11 cellular contexts compared by ENCODE assay signal in the genomic region with DNA sequence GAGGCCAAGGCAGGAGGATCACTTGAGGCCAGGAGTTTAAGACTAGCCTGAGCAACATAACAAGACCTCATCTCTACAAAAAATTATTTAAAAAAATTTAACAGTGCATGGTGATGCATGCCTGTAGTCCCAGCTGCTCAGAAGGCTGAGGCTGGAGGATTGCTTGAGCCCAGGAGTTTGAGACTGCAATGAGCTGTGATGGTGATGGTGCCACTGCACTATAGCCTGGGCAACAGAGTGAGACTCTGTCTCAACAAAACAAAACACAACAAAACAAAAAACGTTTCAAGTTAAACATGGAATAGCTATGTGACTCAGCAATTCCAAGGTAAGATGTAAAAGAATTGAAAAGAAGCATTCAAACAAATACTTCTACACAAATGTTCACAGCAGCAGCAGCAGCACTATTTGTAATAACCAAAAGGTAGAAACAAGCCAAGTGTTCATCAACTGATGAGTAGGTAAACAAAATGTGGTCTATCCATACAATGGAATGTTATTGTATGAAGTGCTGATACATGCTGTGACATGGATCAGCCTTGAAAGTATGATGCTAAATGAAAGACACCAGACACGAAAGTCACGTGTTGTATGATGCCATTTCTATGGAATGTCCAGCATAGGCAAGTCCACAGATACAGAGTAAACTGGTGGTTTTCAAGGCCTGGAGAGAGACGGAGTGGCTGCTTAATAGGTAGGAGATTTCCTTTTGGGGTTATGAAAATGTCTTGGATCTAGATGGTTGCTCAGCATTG. TPM values are rescaled to one million over a fixed set of nuclear protein-coding genes. Genes with fewer than 3 reads are reported as not detected.
A peak's percentile ranks its signal among the peaks of the same experiment; 100 is the strongest.
DNase-seq lines count a peak whose midpoint lies in the region; ATAC-seq lines count a peak whose summit lies in the region.
"Had no signal": no experiment of that assay in that cellular context is flagged by ENCODE, and none has a peak within 500 bp of the region (broad histone marks: within the 10 kb centered on the region; RNA-seq: fewer than 3 reads in every experiment).

No MANE protein-coding gene starts in this region.

- intact Hi-C loops in Right ventricle myocardium superior (cut with DNase I) = no loop called here

- DNase-seq in AG20443 (ENCODE audit: low spot score) (peak; percentile 53), NCI-H226 (peak; percentile 87), brain pericyte (ENCODE audit: low read depth, low spot score) (peak; percentile 53), kidney tubule cell (ENCODE audit: low spot score) (peak; percentile 62), Right ventricle myocardium superior (no peak)
- no peak for DNase-seq in stimulated activated naive CD8-positive, alpha-beta T cell treated with anti-CD3 and anti-CD28 coated beads, Interleukin-15, Interleukin-2, amounts not matched to agents 100 U/mL and 50 U/mL, for 24 hours
- DNase-seq: CD4-positive, CD25-positive, alpha-beta regulatory T cell; kidney glomerular epithelial cell; NCI-H1930 had no signal

- ATAC-seq in HG02840 (IDR thresholded peaks at IDR 0.05; ENCODE audit: low FRiP score, unreplicated experiment) = no peak
- no peak for ATAC-seq in stimulated activated naive CD8-positive, alpha-beta T cell treated with anti-CD3 and anti-CD28 coated beads, Interleukin-15, Interleukin-2, amounts not matched to agents 100 U/mL and 50 U/mL, for 24 hours
- no peak for ATAC-seq in Right ventricle myocardium superior (ENCODE audit: poor library complexity)
- ATAC-seq in GM21528 (IDR thresholded peaks at IDR 0.05; ENCODE audit: low FRiP score, unreplicated experiment) = no peak

RNA-seq across cellular contexts. Expression of gene CFAP251, which starts 31.4 kb away (rescaled TPM):
- 0.65 TPM for total RNA-seq in Right ventricle myocardium superior

Comparison
In these comparisons a context has a peak if more than half of its experiments do, and no peak if none do; other contexts are left out.
1. DNase-seq: peak in AG20443 (single experiment), NCI-H226 (single experiment), brain pericyte (single experiment) and kidney tubule cell (single experiment); none in stimulated activated naive CD8-positive, alpha-beta T cell treated with anti-CD3 and anti-CD28 coated beads, Interleukin-15, Interleukin-2, amounts not matched to agents 100 U/mL and 50 U/mL, for 24 hours (single experiment) and Right ventricle myocardium superior (single experiment).